ENCODE assay signal across 37 cellular contexts in genomic region chr11:90912631-90913030, GRCh38.
"Had no signal": no experiment of that assay in that cellular context is flagged by ENCODE, and none has a peak within 500 bp of the region (broad histone marks: within the 10 kb centered on the region; RNA-seq: fewer than 3 reads in every experiment).

No MANE protein-coding gene starts in this region.

- H3K9ac ChIP-seq: KMS-11 had no signal

- DNase-seq: Karpas-422, Kasumi-1, KBM-7, KG1, MG63, MM.1S, MV-4-11, NCI-H1048, NCI-H1092, NCI-H1092 treated with DMSO at 0.1 percent for 48 hours, NCI-H1105, NCI-H1105 treated with DMSO at 0.1 percent for 48 hours, NCI-H1417, NCI-H1417 treated with DMSO at 0.1 percent for 48 hours, NCI-H1436, NCI-H1436 treated with DMSO at 0.1 percent for 48 hours, NCI-H146, NCI-H1694, NCI-H1694 treated with DMSO at 0.1 percent for 48 hours, NCI-H187, NCI-H187 treated with DMSO at 0.1 percent for 48 hours, NCI-H1930, NCI-H2029, NCI-H2029 treated with DMSO at 0.1 percent for 48 hours, NCI-H2081, NCI-H2081 treated with DMSO at 0.1 percent for 48 hours, NCI-H2107, NCI-H2171, NCI-H2171 treated with DMSO at 0.1 percent for 48 hours, NCI-H2227 treated with DMSO at 0.1 percent for 48 hours, NCI-H226, NCI-H345, NCI-H446, NCI-H446 treated with DMSO at 0.1 percent for 48 hours, NCI-H510A, NCI-H510A treated with DMSO at 0.1 percent for 48 hours had no signal

- H3K27me3 ChIP-seq: MG63 had no signal

- H3K9me3 ChIP-seq: MG63 had no signal

- H3K27ac ChIP-seq: KMS-11 had no signal

- H3K4me3 ChIP-seq: MG63 had no signal

- H3K4me2 ChIP-seq: KMS-11 had no signal

- H3K36me3 ChIP-seq: MG63 had no signal
